In genomic region chr5:113682497-113683136, GRCh38 we compare ENCODE assay signal across 11 cellular contexts.
DNase-seq lines count a peak whose midpoint lies in the region; ATAC-seq lines count a peak whose summit lies in the region.
"Had no signal": no experiment of that assay in that cellular context is flagged by ENCODE, and none has a peak within 500 bp of the region (broad histone marks: within the 10 kb centered on the region; RNA-seq: fewer than 3 reads in every experiment).

No MANE protein-coding gene starts in this region.

- H3K36me3 ChIP-seq in HUES48 (ENCODE audit: control insufficient read depth, insufficient read depth, low read length) (no peaks in the 10 kb centered on the region), SK-N-MC (ENCODE audit: insufficient read depth, low read length) (no peaks in the 10 kb centered on the region)
- H3K36me3 ChIP-seq: heart left ventricle had no signal

- H3K4me3 ChIP-seq in HUES48 (ENCODE audit: low read depth, low read length) (no peak overlapping the region), SK-N-MC (no peak overlapping the region)
- H3K4me3 ChIP-seq: heart left ventricle had no signal

- H3K27ac ChIP-seq in HUES48 (ENCODE audit: low read depth, low read length) (peak overlapping the region; percentile 61), SK-N-MC (no peak overlapping the region)
- H3K27ac ChIP-seq: heart left ventricle had no signal

- peaks cover 14% of the 10 kb centered on the region for H3K4me1 ChIP-seq in HUES48 (ENCODE audit: control insufficient read depth, insufficient read depth, low read length)
- H3K4me1 ChIP-seq: heart left ventricle had no signal

- H3K27me3 ChIP-seq in HUES48 (ENCODE audit: control insufficient read depth, insufficient read depth, low read length), result no peaks in the 10 kb centered on the region
- H3K27me3 ChIP-seq: heart left ventricle had no signal

- DNase-seq in DMS114 treated with DMSO at 0.1 percent for 48 hours (lab: John Stamatoyannopoulos, UW; ENCODE audit: unreplicated experiment) (peak; percentile 13), SK-N-MC (ENCODE audit: low read depth, low spot score) (peak; percentile 6), iris pigment epithelial cell (ENCODE audit: low read depth) (peak; percentile 2), dedifferentiated amniotic fluid mesenchymal stem cell (ENCODE audit: extremely low spot score) (no peak), Ammon's horn (ENCODE audit: low spot score) (no peak), epidermal melanocyte (ENCODE audit: insufficient read length, low spot score) (no peak)
- DNase-seq: activated T-cell treated with anti-CD3 and anti-CD28 coated beads, Interleukin-2, amount 50 U/mL, for 48 hours; cerebellar nuclear complex; heart left ventricle had no signal

- no peak overlapping the region for H3K9ac ChIP-seq in HUES48 (ENCODE audit: low read depth, low read length)
- H3K9ac ChIP-seq in SK-N-MC (ENCODE audit: insufficient read length), result no peak overlapping the region

- no peak for ATAC-seq in GM19023 (IDR thresholded peaks at IDR 0.05; ENCODE audit: unreplicated experiment)
- ATAC-seq: heart left ventricle had no signal

- H3K9me3 ChIP-seq in HUES48 (ENCODE audit: control insufficient read depth, insufficient read depth, low read length) (no peaks in the 10 kb centered on the region), SK-N-MC (ENCODE audit: low read depth, low read length) (no peaks in the 10 kb centered on the region)
- H3K9me3 ChIP-seq: heart left ventricle had no signal

Comparison
In these comparisons a context has a peak if more than half of its experiments do, and no peak if none do; other contexts are left out.
1. DNase-seq: peak in DMS114 treated with DMSO at 0.1 percent for 48 hours (single experiment), SK-N-MC (single experiment) and iris pigment epithelial cell (single experiment); none in dedifferentiated amniotic fluid mesenchymal stem cell (single experiment), Ammon's horn (single experiment) and epidermal melanocyte (single experiment).